In genomic region chr10:79507436-79508167, GRCh38 we compare ENCODE assay signal across 1 cellular context.
TF ChIP-seq lines count a peak whose summit lies in the region.

No MANE protein-coding gene starts in this region.

TF ChIP-seq in K562, 482 proteins besides CTCF, POLR2A, EP300 and RAD21:
- TF ChIP-seq SMARCB1 (IDR thresholded peaks at IDR 0.05; ENCODE audit: insufficient read length, low read depth) (no peak), DLX4 (CRISPR knock-in tag; IDR thresholded peaks at IDR 0.05) (no peak), NFRKB (IDR thresholded peaks at IDR 0.05; ENCODE audit: low read depth) (no peak), COPS2 (conservative IDR thresholded peaks at IDR 0.05) (no peak), MLX (CRISPR knock-in tag; conservative IDR thresholded peaks at IDR 0.05) (no peak), ZNF263 (CRISPR knock-in tag; IDR thresholded peaks at IDR 0.05; ENCODE audit: borderline replicate concordance) (peak; percentile 14; the same call in 1 of the 2 replicates)
